ENCODE assay signal across 1 cellular context in the genomic region with DNA sequence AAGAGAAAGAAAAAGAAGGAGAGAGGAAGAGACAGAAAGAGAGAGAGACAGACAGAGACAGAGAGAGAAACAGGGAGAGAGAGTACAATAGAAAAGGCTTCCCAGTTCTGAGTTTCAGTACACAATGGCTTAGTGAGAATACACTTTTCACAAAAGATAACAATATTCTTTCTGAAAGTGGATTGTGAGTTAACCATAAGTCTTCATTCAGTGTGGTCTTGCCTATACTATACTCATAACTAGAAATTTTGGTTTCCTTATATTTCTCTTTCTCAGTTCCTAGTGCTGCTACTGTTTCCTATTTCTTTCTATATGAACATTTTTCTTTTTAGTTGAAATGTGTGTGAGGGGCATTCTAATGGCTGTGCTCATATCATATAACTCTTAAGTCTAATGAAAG.
TF ChIP-seq lines count a peak whose summit lies in the region.

No MANE protein-coding gene starts in this region.

TF ChIP-seq in endothelial cell of umbilical vein, 7 proteins besides CTCF, POLR2A, EP300 and RAD21 (continued from another document):
- no peak for TF ChIP-seq EZH2 (IDR thresholded peaks at IDR 0.05; ENCODE audit: borderline replicate concordance, low read depth, low read length, severe bottlenecking)
